In genomic region chrX:72569786-72570185, GRCh38 we compare ENCODE assay signal across 15 cellular contexts. TPM values are rescaled to one million over a fixed set of nuclear protein-coding genes. Genes with fewer than 3 reads are reported as not detected.
A peak's percentile ranks its signal among the peaks of the same experiment; 100 is the strongest.
DNase-seq lines count a peak whose midpoint lies in the region; TF ChIP-seq lines count a peak whose summit lies in the region.
"Had no signal": no experiment of that assay in that cellular context is flagged by ENCODE, and none has a peak within 500 bp of the region (broad histone marks: within the 10 kb centered on the region; RNA-seq: fewer than 3 reads in every experiment).

No MANE protein-coding gene starts in this region.

- H3K4me1 ChIP-seq in osteoblast (ENCODE audit: insufficient read depth, low read length): peaks cover 16% of the 10 kb centered on the region
- H3K4me1 ChIP-seq: neural progenitor cell had no signal

- H3K4me2 ChIP-seq in osteoblast (ENCODE audit: insufficient read depth, low read length): no peak overlapping the region
- H3K4me2 ChIP-seq: neural progenitor cell had no signal

- peaks cover 10% of the 10 kb centered on the region for H3K27me3 ChIP-seq in osteoblast (ENCODE audit: insufficient read depth, low read length)
- H3K27me3 ChIP-seq: neural progenitor cell, spleen had no signal

- H2AFZ ChIP-seq in osteoblast (ENCODE audit: low read length): no peak overlapping the region
- H2AFZ ChIP-seq: neural progenitor cell had no signal

- peaks cover 22% of the 10 kb centered on the region for H3K36me3 ChIP-seq in osteoblast (ENCODE audit: insufficient read depth, low read length)
- H3K36me3 ChIP-seq: neural progenitor cell had no signal

- peaks cover 4% of the 10 kb centered on the region for H3K79me2 ChIP-seq in osteoblast (ENCODE audit: insufficient read depth, low read length)

- H3K27ac ChIP-seq in osteoblast (ENCODE audit: low read depth, low read length): no peak overlapping the region
- H3K27ac ChIP-seq: left ventricle myocardium inferior, neural progenitor cell, spleen had no signal

- no peaks in the 10 kb centered on the region for H3K9me3 ChIP-seq in osteoblast (ENCODE audit: low read depth, low read length)
- H3K9me3 ChIP-seq: left ventricle myocardium inferior, spleen had no signal

- DNase-seq in activated naive CD4-positive, alpha-beta T cell treated with anti-CD3 and anti-CD28 coated beads, Interleukin-2, amount 50 U/mL, for 16 hours: peak; percentile 11
- DNase-seq in activated naive CD4-positive, alpha-beta T cell treated with Interleukin-2 at 50 U/mL for 16 hours: no peak
- DNase-seq in LNCaP clone FGC (ENCODE audit: low read depth) (no peak), astrocyte of the spinal cord (ENCODE audit: low read depth, low spot score) (peak; percentile 85), osteoblast (ENCODE audit: insufficient read length, low spot score, missing footprints) (no peak), SIG-M5 treated with dmso at 0.1 percent for 504 hours (lab: John Stamatoyannopoulos, UW; ENCODE audit: unreplicated experiment) (no peak), NCI-H2227 (lab: John Stamatoyannopoulos, UW; ENCODE audit: unreplicated experiment) (no peak), DMS153 (lab: John Stamatoyannopoulos, UW) (no peak)
- DNase-seq: activated gamma-delta T cell, cortex of kidney, left ventricle myocardium inferior, NCI-H524, SHP77 treated with DMSO at 0.1 percent for 48 hours, spleen had no signal

- H3K4me3 ChIP-seq in LNCaP clone FGC (ENCODE audit: low read depth, low read length) (no peak overlapping the region), astrocyte of the spinal cord (ENCODE audit: low read depth, low read length) (no peak overlapping the region), osteoblast (ENCODE audit: insufficient read depth, low read length) (no peak overlapping the region)
- H3K4me3 ChIP-seq: left ventricle myocardium inferior, neural progenitor cell, spleen had no signal

- peaks cover 21% of the 10 kb centered on the region for H4K20me1 ChIP-seq in osteoblast (ENCODE audit: insufficient read depth, low read length)

- 0 out of 2 replicates have a peak, but pooled peaks have one; percentile 22 for TF ChIP-seq CTCF in LNCaP clone FGC (IDR thresholded peaks at IDR 0.05; ENCODE audit: control insufficient read depth, extremely low read depth, insufficient read depth)
- TF ChIP-seq CTCF in astrocyte of the spinal cord (IDR thresholded peaks at IDR 0.05; ENCODE audit: low read depth, low read length): peak; percentile 18
- peak; percentile 42 for TF ChIP-seq CTCF in osteoblast (IDR thresholded peaks at IDR 0.05; ENCODE audit: extremely low read depth, low read depth, low read length)

- in situ Hi-C loops in astrocyte of the spinal cord (cut with HindIII; ENCODE audit: low sequenced_read_pairs): no loop called here

RNA-seq across cellular contexts. Expression of gene HDAC8, which starts 2.9 kb away (rescaled TPM):
- total RNA-seq in osteoblast: 24.6 and 27.1 TPM in 2 replicates

Comparison
In these comparisons a context has a peak if more than half of its experiments do, and no peak if none do; other contexts are left out.
1. DNase-seq: peak in activated naive CD4-positive, alpha-beta T cell treated with anti-CD3 and anti-CD28 coated beads, Interleukin-2, amount 50 U/mL, for 16 hours (single experiment) and astrocyte of the spinal cord (single experiment); none in activated naive CD4-positive, alpha-beta T cell treated with Interleukin-2 at 50 U/mL for 16 hours (single experiment), LNCaP clone FGC (single experiment), osteoblast (single experiment), SIG-M5 treated with dmso at 0.1 percent for 504 hours (single experiment), NCI-H2227 (single experiment) and DMS153 (single experiment).
2. Peak in every context shown above with its lines, with median percentiles within 50 percentile points of each other: CTCF ChIP-seq.